In the genomic region with DNA sequence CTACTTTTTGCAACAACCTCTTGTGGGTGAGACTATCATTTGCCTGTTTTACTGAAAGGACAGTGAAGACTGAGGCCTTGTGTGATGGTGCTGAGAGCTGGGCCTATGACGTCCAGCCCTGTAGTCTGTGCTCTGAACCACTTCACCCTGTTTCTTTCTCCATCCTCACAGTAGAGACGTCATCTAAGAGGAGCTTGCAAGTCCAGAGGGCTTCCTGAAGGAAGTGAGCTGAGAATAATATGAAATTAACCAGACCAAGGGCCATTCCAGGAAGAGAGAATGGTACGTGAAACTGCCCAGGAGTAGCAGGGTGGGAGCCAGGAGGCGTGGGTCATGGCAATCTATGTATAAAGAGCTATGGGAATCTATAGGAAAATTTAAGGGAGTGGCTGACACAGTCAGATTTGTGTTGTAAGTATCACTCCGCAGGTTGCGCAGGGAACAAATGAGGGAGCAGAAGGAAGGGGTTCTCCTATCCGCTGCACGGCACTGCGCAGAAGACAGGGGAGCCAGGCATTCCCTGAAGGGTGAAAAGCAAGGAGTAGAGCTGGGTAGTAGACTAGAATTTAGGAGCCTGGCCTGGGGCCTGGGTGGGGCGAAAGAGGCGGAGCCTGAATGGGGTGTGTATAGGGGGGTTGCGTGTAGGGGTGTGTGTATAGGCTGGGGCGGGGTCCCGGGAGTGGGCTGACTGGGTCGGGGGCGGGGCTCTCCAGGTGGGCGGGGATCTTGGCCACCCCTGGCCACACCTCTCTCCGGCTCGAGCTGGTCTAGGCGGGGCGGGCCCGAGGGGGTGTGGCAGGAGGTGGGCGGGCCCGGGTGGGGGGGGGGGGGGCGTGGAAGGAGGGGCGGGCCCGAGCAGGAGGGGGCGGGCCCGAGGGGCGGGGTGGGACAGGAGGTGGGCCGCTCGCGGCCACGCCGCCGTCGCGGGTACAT, we compare ENCODE assay signal across 8 cellular contexts. TPM values are rescaled to one million over a fixed set of nuclear protein-coding genes. Genes with fewer than 3 reads are reported as not detected.
DNase-seq lines count a peak whose midpoint lies in the region; ATAC-seq, FAIRE-seq and TF ChIP-seq lines count a peak whose summit lies in the region.

Gene FGFR4 (plus strand): TSS at position 931 of the 933 bp plus-strand sequence. CDS start 2,688 bp downstream, outside the sequence.

- H4K20me1 ChIP-seq in IMR-90 (ENCODE audit: insufficient read depth, low read length), result no peaks in the 10 kb centered on the region; the same call in 1 of the 2 replicates
- no peaks in the 10 kb centered on the region for H4K20me1 ChIP-seq in K562 (replicated peaks; ENCODE audit: control insufficient read depth, insufficient read depth, low read length)

- no peak within 1 kb of the TSS for H3K23ac ChIP-seq in IMR-90 (ENCODE audit: low read depth, low read length)

- peaks cover 3% of the 10 kb centered on the region for H3K36me3 Mint-ChIP-seq in T-helper 17 cell (ENCODE audit: low read depth)

- dilution Hi-C loops in IMR-90 (cut with HindIII; ENCODE audit: low sequenced_read_pairs, unreplicated experiment), result no loop called here

- no peak within 1 kb of the TSS for H2BK5ac ChIP-seq in IMR-90 (ENCODE audit: low read depth, low read length, poor library complexity, severe bottlenecking)

- peaks cover 3% of the 10 kb centered on the region; the same call in 1 of the 2 replicates for H3K36me3 ChIP-seq in IMR-90 (ENCODE audit: control insufficient read depth, insufficient read depth, low read length)
- no peaks in the 10 kb centered on the region; the same call in 1 of the 3 replicates for H3K36me3 ChIP-seq in K562 (ENCODE audit: control insufficient read depth, insufficient read depth, low read length)

- no peak for TF ChIP-seq EP300 in K562 (IDR thresholded peaks at IDR 0.05; ENCODE audit: low read length)

- 59% methylated on average over 6 of the region's 38 CpGs; no CpG with 5 or more reads in 1 of the 2 experiments for WGBS in IMR-90 (ENCODE audit: extremely low coverage in 2 of 2, insufficient read length in 1 of 2), 2 experiments
- WGBS in K562 (ENCODE audit: insufficient coverage, low coverage, missing lambda C conversion rate), result 18% methylated on average over 11 of the region's 38 CpGs

- H3K27ac ChIP-seq in IMR-90 (ENCODE audit: insufficient read depth, low read length), result no peak within 1 kb of the TSS
- H3K27ac ChIP-seq in K562 (ENCODE audit: extremely low read depth, low read depth, low read length), result peak within 1 kb of the TSS; percentile 66

- H3K4me1 ChIP-seq in IMR-90 (ENCODE audit: control insufficient read depth, insufficient read depth, low read length), result peaks cover 9% of the 10 kb centered on the region; the same call in 1 of the 2 replicates
- peaks cover 24 to 37% of the 10 kb centered on the region in 2 experiments; a peak in 4 of 5 replicates for H3K4me1 ChIP-seq in K562 (replicated peaks in 1 of 2; ENCODE audit: control insufficient read depth in 2 of 2, insufficient read depth in 2 of 2, low read length in 2 of 2)

- no peak within 1 kb of the TSS for H3K56ac ChIP-seq in IMR-90 (ENCODE audit: extremely low read depth, insufficient read depth, low read length)

- BruUV-seq in IMR-90 (replicated peaks; lab: Mats Ljungman, UMichigan) (no TSS peak), K562 (replicated peaks; lab: Mats Ljungman, UMichigan) (no TSS peak)

- peaks cover 6% of the 10 kb centered on the region; the same call in 2 of the 3 replicates for H3K79me2 ChIP-seq in K562 (ENCODE audit: control insufficient read depth, insufficient read depth, low read length)

- H2BK20ac ChIP-seq in IMR-90 (ENCODE audit: low read depth, low read length), result no peak within 1 kb of the TSS

- TF ChIP-seq CTCF in IMR-90 (conservative IDR thresholded peaks at IDR 0.05; ENCODE audit: low read depth, low read length) (no peak), K562 (IDR thresholded peaks at IDR 0.05 in 2 of 3, conservative IDR thresholded peaks at IDR 0.05 in 1 of 3; ENCODE audit: insufficient read depth in 2 of 3, low read depth in 1 of 3, low read length in 3 of 3) (no peak)

- no peaks in the 10 kb centered on the region for H3K9me3 ChIP-seq in IMR-90 (ENCODE audit: control insufficient read depth, insufficient read depth, low read length)
- no peaks in the 10 kb centered on the region for H3K9me3 ChIP-seq in T-helper 17 cell (ENCODE audit: control insufficient read depth, low read length, poor library complexity, severe bottlenecking)
- H3K9me3 ChIP-seq in K562 (replicated peaks; ENCODE audit: control insufficient read depth, insufficient read depth, low read depth, low read length), result no peaks in the 10 kb centered on the region

- in situ Hi-C loops in IMR-90 (cut with MboI; ENCODE audit: low sequenced_read_pairs) (no loop called here), K562 (cut with MboI) (no loop called here)

- no peak within 1 kb of the TSS for H2BK15ac ChIP-seq in IMR-90 (ENCODE audit: low read depth, low read length)

- no peak within 1 kb of the TSS for H4K91ac ChIP-seq in IMR-90 (ENCODE audit: insufficient read depth, low read depth, low read length)

- CTCF ChIA-PET in IMR-90 (lab: Yijun Ruan, JAX), result interaction anchor here (0.7 to 1.3 kb wide), 4 partner anchors 12 to 26 kb away, joined by 3 to 7 read pairs (median 3); no protein-coding TSS in a partner anchor
- CTCF ChIA-PET in K562 (lab: Yijun Ruan, JAX; ENCODE audit: low intra/inter-chr PET ratio), result interaction anchor here (1.0 kb wide), 1 partner anchor 23 kb away, joined by 3 read pairs; no protein-coding TSS in a partner anchor

- POLR2A ChIA-PET in IMR-90 (lab: Charles Lee; ENCODE audit: unreplicated experiment), result no interaction called here
- POLR2A ChIA-PET in K562 (lab: Yijun Ruan, JAX), result interaction anchor here (0.6 to 2.1 kb wide), 8 partner anchors 12 to 317 kb away, joined by 3 to 7 read pairs (median 5); partner anchors contain the start of gene ZNF346

- H2AK9ac ChIP-seq in IMR-90 (replicated peaks; ENCODE audit: low read depth, low read length, poor library complexity), result peak within 1 kb of the TSS; percentile 44

- H3K9ac ChIP-seq in IMR-90 (ENCODE audit: low read depth, low read length) (peak within 1 kb of the TSS; percentile 41), K562 (ENCODE audit: insufficient read depth in 1 of 2, low read depth in 2 of 2, low read length in 2 of 2) (peak within 1 kb of the TSS; percentile 67 to 95)

- H3K4me3 Mint-ChIP-seq in T-helper 17 cell, result peak within 1 kb of the TSS; percentile 91

- H3K4me2 ChIP-seq in IMR-90 (ENCODE audit: low read depth, low read length) (peak within 1 kb of the TSS; percentile 73), K562 (ENCODE audit: insufficient read depth, low read length) (peak within 1 kb of the TSS; percentile 86)

- H3K4ac ChIP-seq in IMR-90 (ENCODE audit: low read depth, low read length), result no peak within 1 kb of the TSS

- H4K5ac ChIP-seq in IMR-90 (ENCODE audit: low read depth, low read length), result no peak within 1 kb of the TSS

- H3K27me3 ChIP-seq in IMR-90 (ENCODE audit: control insufficient read depth, insufficient read depth, low read length), result peaks cover 8% of the 10 kb centered on the region
- H3K27me3 ChIP-seq in K562 (ENCODE audit: control insufficient read depth in 2 of 2, insufficient read depth in 2 of 2, low read length in 2 of 2), result no peaks in the 10 kb centered on the region

- no peak within 1 kb of the TSS for H3K18ac ChIP-seq in IMR-90 (ENCODE audit: low read depth, low read length)

- peak; percentile 78 for FAIRE-seq in K562 (lab: Jason Lieb, UNC)

- peaks cover 24% of the 10 kb centered on the region for H3K27me3 Mint-ChIP-seq in T-helper 17 cell

- TF ChIP-seq RAD21 in IMR-90 (IDR thresholded peaks at IDR 0.05; ENCODE audit: low read length), result no peak
- TF ChIP-seq RAD21 in K562 (CRISPR knock-in tag; conservative IDR thresholded peaks at IDR 0.05 in 1 of 2, IDR thresholded peaks at IDR 0.05 in 1 of 2), result no peak

- H3K9me1 ChIP-seq in IMR-90 (ENCODE audit: insufficient read depth, low read length), result 0 out of 2 replicates have a peak, but pooled peaks cover 3% of the 10 kb centered on the region
- no peaks in the 10 kb centered on the region for H3K9me1 ChIP-seq in K562 (ENCODE audit: control insufficient read depth, insufficient read depth, low read length)

- peak; percentile 47 for ATAC-seq in GM21360 (IDR thresholded peaks at IDR 0.05; ENCODE audit: unreplicated experiment)
- ATAC-seq in IMR-90 (ENCODE audit: low read depth), result peak; percentile 88
- peak; percentile 76 for ATAC-seq in T-helper 17 cell
- ATAC-seq in K562, result peak; percentile 88

- peak within 1 kb of the TSS; percentile 57 for H3K27ac Mint-ChIP-seq in T-helper 17 cell

- intact Hi-C loops in IMR-90 (cut with micrococcal nuclease), result no loop called here
- intact Hi-C loops in K562 (cut with micrococcal nuclease), result no loop called here

- H3K4me1 Mint-ChIP-seq in T-helper 17 cell, result peaks cover 14% of the 10 kb centered on the region

- H2BK120ac ChIP-seq in IMR-90 (ENCODE audit: low read depth, low read length), result no peak within 1 kb of the TSS

- peak within 1 kb of the TSS; percentile 61 for H3K4me3 ChIP-seq in IMR-90 (ENCODE audit: insufficient read depth, low read depth, low read length)
- peak within 1 kb of the TSS; percentile 58 for H3K4me3 ChIP-seq in K562

- DNase-seq in COLO668 (lab: John Stamatoyannopoulos, UW; ENCODE audit: unreplicated experiment) (peak; percentile 66), IMR-90 (peak; percentile 39), T-helper 17 cell (peak; percentile 45 to 69 (median 66)), K562 (ENCODE audit: extremely low read depth in 1 of 4, low spot score in 3 of 4) (peak; percentile 91 to 99 (median 99)), iris pigment epithelial cell (ENCODE audit: low read depth) (peak; percentile 52), NCI-H2107 (lab: John Stamatoyannopoulos, UW) (no peak)
- DNase-seq in stimulated activated CD4-positive, alpha-beta T cell treated with anti-CD3 and anti-CD28 coated beads, Interleukin-1b, Interleukin-23, amount 100 ng/mL, for 48 hours, result peak; percentile 66

- H2AFZ ChIP-seq in IMR-90 (replicated peaks; ENCODE audit: low read length, poor library complexity), result peak within 1 kb of the TSS; percentile 97
- H2AFZ ChIP-seq in K562 (ENCODE audit: low read depth, low read length), result peak within 1 kb of the TSS; percentile 98

- H2AK5ac ChIP-seq in IMR-90 (ENCODE audit: low read depth, low read length), result no peak within 1 kb of the TSS

- H4K8ac ChIP-seq in IMR-90 (ENCODE audit: low read depth in 2 of 2, low read length in 2 of 2), result no peak within 1 kb of the TSS; a peak in 1 of 4 replicates

- no peak for TF ChIP-seq POLR2A in IMR-90 (IDR thresholded peaks at IDR 0.05; ENCODE audit: low read depth, low read length)
- TF ChIP-seq POLR2A in K562 (conservative IDR thresholded peaks at IDR 0.05), result no peak

- H3K14ac ChIP-seq in IMR-90 (replicated peaks; ENCODE audit: low read depth, low read length), result no peak within 1 kb of the TSS

- no peaks in the 10 kb centered on the region for H3K79me1 ChIP-seq in IMR-90 (ENCODE audit: low read depth in 1 of 2, low read length in 2 of 2)

RNA-seq across cellular contexts. Expression of gene FGFR4, which starts in this region (rescaled TPM):
- total RNA-seq in IMR-90 (2012; rRNA removed) (0.90 and 1.7 TPM in 2 replicates), T-helper 17 cell (1 to 10 TPM; 1.4 to 3.8 TPM), K562 (2014; rRNA removed) (19.1 and 25.8 TPM in 2 replicates), K562 (2014; rRNA removed; fragmentation: Illumina TruSeq; extraction: Trizol) (2.5 and 5.2 TPM in 2 replicates), K562 (2015; rRNA removed; fragmentation: Illumina TruSeq; extraction: Trizol) (7.5 and 7.8 TPM in 2 replicates), K562 (2021) (32.2 and 35.4 TPM in 2 replicates)
- polyA plus RNA-seq in IMR-90 (2012; rRNA removed) (2.4 TPM in 2 replicates), K562 (2011; rRNA removed) (14.8 and 21.0 TPM in 2 replicates), K562 (2014; fragmentation: Illumina TruSeq; extraction: Trizol) (7.0 and 15.9 TPM in 2 replicates), K562 (2014; fragmentation: Nextera tagmentation; extraction: Ambion mirVana) (under 1 TPM; 0.76 to 0.89 TPM), K562 (2014; rRNA removed) (17.9 and 24.9 TPM in 2 replicates)
- 2.5 TPM in 2 replicates for polyA plus RNA-seq in IMR-90 (2012; cell fraction: cytosol; rRNA removed)
- polyA plus RNA-seq in IMR-90 (2012; cell fraction: nucleus; rRNA removed; ENCODE audit: low replicate concordance), result 5.8 and 8.5 TPM in 2 replicates
- total RNA-seq in K562 (2011; cell fraction: chromatin; rRNA removed; ENCODE audit: low replicate concordance), result 41.6 and 132 TPM in 2 replicates
- 128 and 136 TPM in 2 replicates for total RNA-seq in K562 (2011; cell fraction: nucleolus; rRNA removed)
- 69.4 and 76.7 TPM in 2 replicates for total RNA-seq in K562 (2011; cell fraction: nucleoplasm; rRNA removed)
- 21.8 and 41.8 TPM in 2 replicates for polyA plus RNA-seq in K562 (2011; cell fraction: cytosol; rRNA removed)
- polyA plus RNA-seq in K562 (2011; cell fraction: nucleus; rRNA removed), result 77.2 and 115 TPM in 2 replicates
- 11.4 and 14.2 TPM in 2 replicates for polyA plus RNA-seq in K562 (2012)
- polyA minus RNA-seq in K562 (2011; rRNA and poly(A)+ RNA removed), result 7.1 and 8.8 TPM in 2 replicates
- polyA minus RNA-seq in K562 (2011; cell fraction: cytosol; rRNA and poly(A)+ RNA removed), result 19.2 and 19.8 TPM in 2 replicates
- polyA minus RNA-seq in K562 (2011; cell fraction: nucleus; rRNA and poly(A)+ RNA removed), result 29.4 and 31.4 TPM in 2 replicates
